1 cellular context compared by ENCODE assay signal in genomic region chr3:127773752-127774395, GRCh38.
TF ChIP-seq lines count a peak whose summit lies in the region.

No MANE protein-coding gene starts in this region.

TF ChIP-seq in GM12878, 131 proteins besides CTCF, POLR2A, EP300 and RAD21:
- TF ChIP-seq, protein P1, sequence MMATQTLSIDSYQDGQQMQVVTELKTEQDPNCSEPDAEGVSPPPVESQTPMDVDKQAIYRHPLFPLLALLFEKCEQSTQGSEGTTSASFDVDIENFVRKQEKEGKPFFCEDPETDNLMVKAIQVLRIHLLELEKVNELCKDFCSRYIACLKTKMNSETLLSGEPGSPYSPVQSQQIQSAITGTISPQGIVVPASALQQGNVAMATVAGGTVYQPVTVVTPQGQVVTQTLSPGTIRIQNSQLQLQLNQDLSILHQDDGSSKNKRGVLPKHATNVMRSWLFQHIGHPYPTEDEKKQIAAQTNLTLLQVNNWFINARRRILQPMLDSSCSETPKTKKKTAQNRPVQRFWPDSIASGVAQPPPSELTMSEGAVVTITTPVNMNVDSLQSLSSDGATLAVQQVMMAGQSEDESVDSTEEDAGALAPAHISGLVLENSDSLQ (IDR thresholded peaks at IDR 0.05): no peak
